Comparison of ENCODE assay signal across 9 cellular contexts in genomic region chr12:14284189-14284722, GRCh38.
A peak's percentile ranks its signal among the peaks of the same experiment; 100 is the strongest.
DNase-seq lines count a peak whose midpoint lies in the region; ATAC-seq and TF ChIP-seq lines count a peak whose summit lies in the region.
"Had no signal": no experiment of that assay in that cellular context is flagged by ENCODE, and none has a peak within 500 bp of the region (broad histone marks: within the 10 kb centered on the region; RNA-seq: fewer than 3 reads in every experiment).

No MANE protein-coding gene starts in this region.

- H3K27ac Mint-ChIP-seq in naive B cell (peak overlapping the region; percentile 91 to 96 (median 96)), CD14-positive monocyte (peak overlapping the region in 2 of 7 donors; percentile 19 to 41)
- no peak overlapping the region for H3K27ac Mint-ChIP-seq in activated CD4-positive, alpha-beta T cell treated with anti-CD3 and anti-CD28 coated beads, Interleukin-2, amount 10 ng/mL, durations not matched to agents 24 days and 14 days

- no peak overlapping the region for H3K4me3 ChIP-seq in Peyer's patch

- ATAC-seq in GM18511 (IDR thresholded peaks at IDR 0.05; ENCODE audit: unreplicated experiment) (peak; percentile 64), HG02571 (IDR thresholded peaks at IDR 0.05; ENCODE audit: unreplicated experiment) (peak; percentile 55), naive B cell (ENCODE audit: low read depth in 2 of 2) (peak; percentile 17 to 22)

- H3K4me1 ChIP-seq in Peyer's patch: peaks cover 0 to 10% (median 0%) of the 10 kb centered on the region in 4 donors

- no peaks in the 10 kb centered on the region for H3K27me3 ChIP-seq in Peyer's patch

- H3K27me3 Mint-ChIP-seq in naive B cell: no peaks in the 10 kb centered on the region
- H3K27me3 Mint-ChIP-seq in CD14-positive monocyte (ENCODE audit: low read depth in 3 of 3): peaks cover 0 to 3% (median 2%) of the 10 kb centered on the region in 3 donors
- H3K27me3 Mint-ChIP-seq in activated CD4-positive, alpha-beta T cell treated with anti-CD3 and anti-CD28 coated beads, Interleukin-2, amount 10 ng/mL, durations not matched to agents 24 days and 14 days: no peaks in the 10 kb centered on the region

- peaks cover 0 to 51% (median 27%) of the 10 kb centered on the region in 7 donors for H3K9me3 Mint-ChIP-seq in naive B cell
- H3K9me3 Mint-ChIP-seq in CD14-positive monocyte: peaks cover 13 to 48% (median 38%) of the 10 kb centered on the region in 7 donors
- H3K9me3 Mint-ChIP-seq in activated CD4-positive, alpha-beta T cell treated with anti-CD3 and anti-CD28 coated beads, Interleukin-2, amount 10 ng/mL, durations not matched to agents 24 days and 14 days: peaks cover 13% of the 10 kb centered on the region

- no peaks in the 10 kb centered on the region for H3K36me3 ChIP-seq in Peyer's patch

- H3K4me1 Mint-ChIP-seq in naive B cell (peaks cover 32 to 62% (median 36%) of the 10 kb centered on the region in 3 donors), CD14-positive monocyte (peaks cover 8% of the 10 kb centered on the region)
- no peaks in the 10 kb centered on the region for H3K4me1 Mint-ChIP-seq in activated CD4-positive, alpha-beta T cell treated with anti-CD3 and anti-CD28 coated beads, Interleukin-2, amount 10 ng/mL, durations not matched to agents 24 days and 14 days

- H3K9me3 ChIP-seq in Peyer's patch: no peaks in the 10 kb centered on the region

- H3K4me3 Mint-ChIP-seq in naive B cell (peak overlapping the region in 6 of 8 donors; percentile 43 to 77 (median 67)), CD14-positive monocyte (no peak overlapping the region)
- no peak overlapping the region for H3K4me3 Mint-ChIP-seq in activated CD4-positive, alpha-beta T cell treated with anti-CD3 and anti-CD28 coated beads, Interleukin-2, amount 10 ng/mL, durations not matched to agents 24 days and 14 days

- DNase-seq in Peyer's patch (peak in 1 of 3 donors; percentile 37), naive B cell (no peak), globus pallidus (ENCODE audit: low spot score) (no peak), COR-L47 (lab: John Stamatoyannopoulos, UW) (no peak), CD14-positive monocyte (ENCODE audit: low spot score) (no peak)
- no peak for DNase-seq in activated CD4-positive, alpha-beta T cell treated with anti-CD3 and anti-CD28 coated beads, Interleukin-2, amount 10 ng/mL, durations not matched to agents 24 days and 14 days

- peak overlapping the region in 3 of 4 donors; percentile 5 to 74 (median 72) for H3K27ac ChIP-seq in Peyer's patch
- H3K27ac ChIP-seq: HL-60 had no signal

- no peak for TF ChIP-seq CTCF in Peyer's patch (IDR thresholded peaks at IDR 0.05)
- no peak for TF ChIP-seq CTCF in CD14-positive monocyte (IDR thresholded peaks at IDR 0.05)

- TF ChIP-seq POLR2A in Peyer's patch (IDR thresholded peaks at IDR 0.05): no peak

- peaks cover 11 to 16% of the 10 kb centered on the region in 2 donors for H3K36me3 Mint-ChIP-seq in naive B cell
- no peaks in the 10 kb centered on the region for H3K36me3 Mint-ChIP-seq in CD14-positive monocyte
- H3K36me3 Mint-ChIP-seq in activated CD4-positive, alpha-beta T cell treated with anti-CD3 and anti-CD28 coated beads, Interleukin-2, amount 10 ng/mL, durations not matched to agents 24 days and 14 days (ENCODE audit: low read depth): peaks cover 2% of the 10 kb centered on the region

- intact Hi-C loops in CD14-positive monocyte (cut with micrococcal nuclease): no loop called here
- intact Hi-C loops in activated CD4-positive, alpha-beta T cell treated with anti-CD3 and anti-CD28 coated beads, Interleukin-2, amount 10 ng/mL, durations not matched to agents 24 days and 14 days (cut with micrococcal nuclease): no loop called here

Comparison
In these comparisons a context has a peak if more than half of its experiments do, and no peak if none do; other contexts are left out.
1. H3K4me3 Mint-ChIP-seq: peak in naive B cell (6 of 8); none in CD14-positive monocyte (0 of 2) and activated CD4-positive, alpha-beta T cell treated with anti-CD3 and anti-CD28 coated beads, Interleukin-2, amount 10 ng/mL, durations not matched to agents 24 days and 14 days (single experiment).
2. Peak in every context shown above with its lines, with median percentiles within 50 percentile points of each other: ATAC-seq.